ENCODE assay signal across 8 cellular contexts in the genomic region with DNA sequence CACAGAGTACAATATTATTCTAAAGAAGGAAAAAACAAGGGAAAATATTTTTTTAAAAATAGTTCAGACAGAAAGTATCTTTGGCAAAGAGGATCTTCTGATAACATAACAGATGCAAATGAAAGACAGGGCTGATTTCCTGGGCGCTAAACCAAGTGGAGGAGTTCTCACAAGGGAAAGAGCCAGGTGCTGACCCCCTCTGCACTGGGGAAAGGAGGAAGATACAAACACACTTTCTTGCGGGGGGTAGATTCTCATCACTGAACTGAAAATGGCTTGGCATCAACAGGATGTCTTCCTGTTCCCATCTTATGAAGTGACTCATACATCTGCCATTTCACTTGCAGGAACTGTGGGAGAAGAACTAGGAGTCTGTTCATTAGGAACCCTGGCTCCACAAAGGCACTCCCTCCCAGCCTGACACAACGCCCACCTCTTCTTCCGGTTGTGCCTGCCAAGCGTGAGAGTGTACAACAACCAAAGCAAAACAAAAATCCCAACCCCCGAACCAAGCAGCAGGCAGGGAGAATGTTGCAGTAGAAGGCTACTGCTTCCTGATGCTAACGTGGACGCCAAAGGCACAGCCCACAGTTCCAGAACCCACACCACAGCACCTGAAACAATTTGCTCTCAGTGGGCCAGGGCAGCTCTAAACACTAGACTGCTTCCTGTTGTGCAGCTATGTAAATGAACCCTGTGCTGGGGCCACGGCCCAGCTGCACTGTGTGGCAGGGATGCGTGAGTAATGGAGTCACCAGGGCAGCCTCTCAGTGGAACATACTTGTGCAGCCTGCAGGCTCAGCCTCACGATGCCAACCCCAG. TPM values are rescaled to one million over a fixed set of nuclear protein-coding genes. Genes with fewer than 3 reads are reported as not detected.
DNase-seq lines count a peak whose midpoint lies in the region; ATAC-seq, FAIRE-seq and TF ChIP-seq lines count a peak whose summit lies in the region.

No MANE protein-coding gene starts in this region.

- H3K9me3 ChIP-seq in breast epithelium: no peaks in the 10 kb centered on the region

- peak overlapping the region; percentile 43 for H3K4me3 Mint-ChIP-seq in T-helper 1 cell treated with Interleukin-12 subunit alpha and Interleukin-12 subunit beta and Interleukin-4 antibody, amounts not matched to agents 30 μg/mL and 1 μg/mL, for 36 hours
- no peak overlapping the region for H3K4me3 Mint-ChIP-seq in progenitor cell of endocrine pancreas (ENCODE audit: low read depth)

- H3K27ac Mint-ChIP-seq in T-helper 1 cell treated with Interleukin-12 subunit alpha and Interleukin-12 subunit beta and Interleukin-4 antibody, amounts not matched to agents 30 μg/mL and 1 μg/mL, for 36 hours: peak overlapping the region; percentile 76
- no peak overlapping the region for H3K27ac Mint-ChIP-seq in progenitor cell of endocrine pancreas

- no peak for TF ChIP-seq POLR2A in breast epithelium (IDR thresholded peaks at IDR 0.05)

- TF ChIP-seq CTCF in breast epithelium (IDR thresholded peaks at IDR 0.05) (no peak), progenitor cell of endocrine pancreas (IDR thresholded peaks at IDR 0.05; ENCODE audit: unreplicated experiment) (no peak)

- H3K4me1 ChIP-seq in breast epithelium: peaks cover 0 to 6% of the 10 kb centered on the region in 2 donors

- FAIRE-seq in HTR-8/SVneo (lab: Jason Lieb, UNC): peak; percentile 23

- peak overlapping the region in 2 of 3 donors; percentile 20 to 50 for H3K4me3 ChIP-seq in breast epithelium

- H3K36me3 Mint-ChIP-seq in T-helper 1 cell treated with Interleukin-12 subunit alpha and Interleukin-12 subunit beta and Interleukin-4 antibody, amounts not matched to agents 30 μg/mL and 1 μg/mL, for 36 hours (ENCODE audit: low read depth): no peaks in the 10 kb centered on the region
- H3K36me3 Mint-ChIP-seq in progenitor cell of endocrine pancreas (ENCODE audit: insufficient read depth): no peaks in the 10 kb centered on the region

- H3K27ac ChIP-seq in breast epithelium: peak overlapping the region; percentile 86 to 93

- DNase-seq in ELF-1 (ENCODE audit: low read depth, low spot score) (peak; percentile 38), HTR-8/SVneo (ENCODE audit: insufficient read length, low spot score) (peak; percentile 76), breast epithelium (ENCODE audit: low spot score in 2 of 2) (peak; percentile 58 to 78), left lobe of liver (ENCODE audit: low spot score) (no peak), progenitor cell of endocrine pancreas (ENCODE audit: low spot score, unreplicated experiment) (no peak)
- DNase-seq in stimulated activated CD4-positive, alpha-beta T cell treated with anti-CD3 and anti-CD28 coated beads, Interleukin-4, amount 100 ng/mL, for 1 hour: peak; percentile 16

- peak; percentile 98 for ATAC-seq in GM21526 (IDR thresholded peaks at IDR 0.05; ENCODE audit: low FRiP score, unreplicated experiment)
- ATAC-seq in left lobe of liver: peak; percentile 58

- peaks cover 19% of the 10 kb centered on the region for H3K4me1 Mint-ChIP-seq in T-helper 1 cell treated with Interleukin-12 subunit alpha and Interleukin-12 subunit beta and Interleukin-4 antibody, amounts not matched to agents 30 μg/mL and 1 μg/mL, for 36 hours (ENCODE audit: low read depth)
- H3K4me1 Mint-ChIP-seq in progenitor cell of endocrine pancreas (ENCODE audit: low read depth): peaks cover 7% of the 10 kb centered on the region

- intact Hi-C loops in breast epithelium (cut with DNase I; ENCODE audit: low total_unique reads): no loop called here

- no peaks in the 10 kb centered on the region for H3K9me3 Mint-ChIP-seq in T-helper 1 cell treated with Interleukin-12 subunit alpha and Interleukin-12 subunit beta and Interleukin-4 antibody, amounts not matched to agents 30 μg/mL and 1 μg/mL, for 36 hours
- H3K9me3 Mint-ChIP-seq in progenitor cell of endocrine pancreas (ENCODE audit: low read depth): no peaks in the 10 kb centered on the region

- no peaks in the 10 kb centered on the region for H3K27me3 ChIP-seq in breast epithelium

- H3K27me3 Mint-ChIP-seq in T-helper 1 cell treated with Interleukin-12 subunit alpha and Interleukin-12 subunit beta and Interleukin-4 antibody, amounts not matched to agents 30 μg/mL and 1 μg/mL, for 36 hours (ENCODE audit: low read depth): no peaks in the 10 kb centered on the region
- H3K27me3 Mint-ChIP-seq in progenitor cell of endocrine pancreas: no peaks in the 10 kb centered on the region

- H3K36me3 ChIP-seq in breast epithelium: no peaks in the 10 kb centered on the region

RNA-seq across cellular contexts. Expression of gene GADD45A, which starts 51.0 kb away (rescaled TPM):
- 10 to 100 TPM; 52.4 to 68.2 (median 55.4) TPM for total RNA-seq in breast epithelium
- 58.6 TPM for total RNA-seq in left lobe of liver
- total RNA-seq in progenitor cell of endocrine pancreas: 47.7 and 56.2 TPM in 2 replicates

Comparison
In these comparisons a context has a peak if more than half of its experiments do, and no peak if none do; other contexts are left out.
1. DNase-seq: peak in ELF-1 (single experiment), HTR-8/SVneo (single experiment), breast epithelium (2 of 2) and stimulated activated CD4-positive, alpha-beta T cell treated with anti-CD3 and anti-CD28 coated beads, Interleukin-4, amount 100 ng/mL, for 1 hour (single experiment); none in left lobe of liver (single experiment) and progenitor cell of endocrine pancreas (single experiment).